34 cellular contexts compared by ENCODE assay signal in the genomic region with DNA sequence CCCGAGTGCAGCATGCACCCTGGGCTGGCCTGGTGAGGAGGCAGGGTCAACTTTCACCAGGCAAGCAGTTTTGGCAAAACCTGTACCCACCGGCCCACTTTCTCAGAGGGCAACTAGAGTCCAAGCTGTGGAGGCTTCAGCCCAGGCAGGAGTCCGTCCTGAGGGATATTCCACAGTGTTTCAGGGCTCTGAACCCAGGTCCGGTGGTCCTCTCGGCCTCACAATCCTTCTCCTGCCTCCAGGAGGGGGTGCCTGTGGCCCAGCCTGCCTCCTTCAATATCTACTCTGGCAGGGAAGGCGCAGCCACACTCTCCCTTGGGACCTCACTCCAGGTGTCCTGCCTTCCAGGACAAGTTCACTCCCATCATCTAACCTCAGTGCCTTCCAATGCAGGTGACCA. TPM values are rescaled to one million over a fixed set of nuclear protein-coding genes. Genes with fewer than 3 reads are reported as not detected.
"Had no signal": no experiment of that assay in that cellular context is flagged by ENCODE, and none has a peak within 500 bp of the region (broad histone marks: within the 10 kb centered on the region; RNA-seq: fewer than 3 reads in every experiment).

No MANE protein-coding gene starts in this region.

- H3K4me3 Mint-ChIP-seq: naive B cell; naive thymus-derived CD8-positive, alpha-beta T cell; natural killer cell treated with Interleukin-12 subunit alpha and Interleukin-12 subunit beta and Interleukin-15 and Interleukin-18, amount 100 ng/mL, for 72 hours; nephron progenitor cell; neural crest cell; stimulated activated effector memory CD8-positive, alpha-beta T cell treated with anti-CD3 and anti-CD28 coated beads, Interleukin-12 subunit alpha, Interleukin-12 subunit beta, amount 100 ng/mL, for 72 hours; stimulated activated naive B cell treated with anti-CD40 and anti-IgM and Interleukin-4, amounts not matched to agents 10 μg/mL and 1 μg/mL and 100 μg/mL, for 72 hours; stimulated activated naive CD8-positive, alpha-beta T cell treated with anti-CD3 and anti-CD28 coated beads, Interleukin-15, Interleukin-2, amounts not matched to agents 100 ng/mL and 50 ng/mL, for 24 hours had no signal

- H3K27me3 ChIP-seq: neutrophil, pancreas, right lobe of liver, stomach, thyroid gland, tibial nerve, upper lobe of left lung, uterus had no signal

- H3K36me3 ChIP-seq: neutrophil, pancreas, right lobe of liver, stomach, thoracic aorta, thyroid gland, tibial nerve, upper lobe of left lung, uterus had no signal

- H3K27ac ChIP-seq: neutrophil, pancreas, psoas muscle, right lobe of liver, skin epidermis, stomach, thoracic aorta, thyroid gland, tibial nerve, uterus had no signal

- DNase-seq: naive B cell; naive thymus-derived CD8-positive, alpha-beta T cell; nephron progenitor cell; nucleus accumbens; pancreas; right lobe of liver; stimulated activated CD4-positive, alpha-beta T cell treated with anti-CD3 and anti-CD28 coated beads, Interleukin-15, amount 100 ng/mL, for 24 hours; stimulated activated CD4-positive, alpha-beta T cell treated with anti-CD3 and anti-CD28 coated beads, Interleukin-2, amount 100 ng/mL, for 24 hours; stimulated activated CD4-positive, alpha-beta T cell treated with anti-CD3 and anti-CD28 coated beads, Interleukin-2, amount 100 ng/mL, for 48 hours; stimulated activated CD4-positive, alpha-beta T cell treated with anti-CD3 and anti-CD28 coated beads, Interleukin-4, amount 100 ng/mL, for 24 hours; stimulated activated naive B cell treated with anti-CD40 and anti-IgM and Interleukin-4, amounts not matched to agents 10 μg/mL and 1 μg/mL and 100 μg/mL, for 72 hours; stimulated activated naive CD4-positive, alpha-beta T cell treated with Interleukin-2 at 50 U/mL for 16 hours; stomach; trophoblast cell; uterus had no signal

- H3K27ac Mint-ChIP-seq: natural killer cell treated with Interleukin-12 subunit alpha and Interleukin-12 subunit beta and Interleukin-15 and Interleukin-18, amount 100 ng/mL, for 72 hours; nephron progenitor cell; progenitor cell of endocrine pancreas; stimulated activated effector memory CD8-positive, alpha-beta T cell treated with anti-CD3 and anti-CD28 coated beads, Interleukin-12 subunit alpha, Interleukin-12 subunit beta, amount 100 ng/mL, for 72 hours; stimulated activated naive B cell treated with anti-CD40 and anti-IgM and Interleukin-4, amounts not matched to agents 10 μg/mL and 1 μg/mL and 100 μg/mL, for 72 hours; stimulated activated naive CD8-positive, alpha-beta T cell treated with anti-CD3 and anti-CD28 coated beads, Interleukin-15, Interleukin-2, amounts not matched to agents 100 ng/mL and 50 ng/mL, for 24 hours had no signal

- H3K9me3 Mint-ChIP-seq: naive B cell; naive thymus-derived CD8-positive, alpha-beta T cell; natural killer cell treated with Interleukin-12 subunit alpha and Interleukin-12 subunit beta and Interleukin-15 and Interleukin-18, amount 100 ng/mL, for 72 hours; neural crest cell; stimulated activated effector memory CD8-positive, alpha-beta T cell treated with anti-CD3 and anti-CD28 coated beads, Interleukin-12 subunit alpha, Interleukin-12 subunit beta, amount 100 ng/mL, for 72 hours; stimulated activated naive B cell treated with anti-CD40 and anti-IgM and Interleukin-4, amounts not matched to agents 10 μg/mL and 1 μg/mL and 100 μg/mL, for 72 hours; stimulated activated naive CD8-positive, alpha-beta T cell treated with anti-CD3 and anti-CD28 coated beads, Interleukin-15, Interleukin-2, amounts not matched to agents 100 ng/mL and 50 ng/mL, for 24 hours had no signal

- H3K36me3 Mint-ChIP-seq: naive B cell; naive thymus-derived CD8-positive, alpha-beta T cell; natural killer cell treated with Interleukin-12 subunit alpha and Interleukin-12 subunit beta and Interleukin-15 and Interleukin-18, amount 100 ng/mL, for 72 hours; stimulated activated effector memory CD8-positive, alpha-beta T cell treated with anti-CD3 and anti-CD28 coated beads, Interleukin-12 subunit alpha, Interleukin-12 subunit beta, amount 100 ng/mL, for 72 hours; stimulated activated naive B cell treated with anti-CD40 and anti-IgM and Interleukin-4, amounts not matched to agents 10 μg/mL and 1 μg/mL and 100 μg/mL, for 72 hours had no signal

- H3K4me1 ChIP-seq: right lobe of liver, tibial nerve, uterus had no signal

- H3K9me3 ChIP-seq: neutrophil, pancreas, psoas muscle, right lobe of liver, stomach, thoracic aorta, thyroid gland, upper lobe of left lung, uterus had no signal

- H3K4me1 Mint-ChIP-seq: neural crest cell; stimulated activated naive B cell treated with anti-CD40 and anti-IgM and Interleukin-4, amounts not matched to agents 10 μg/mL and 1 μg/mL and 100 μg/mL, for 72 hours had no signal

- H3K27me3 Mint-ChIP-seq: naive thymus-derived CD8-positive, alpha-beta T cell had no signal

- ATAC-seq: naive thymus-derived CD8-positive, alpha-beta T cell; natural killer cell treated with Interleukin-12 subunit alpha and Interleukin-12 subunit beta and Interleukin-15 and Interleukin-18, amount 100 ng/mL, for 72 hours; pancreas; psoas muscle; right cardiac atrium; right lobe of liver; stimulated activated effector memory CD8-positive, alpha-beta T cell treated with anti-CD3 and anti-CD28 coated beads, Interleukin-12 subunit alpha, Interleukin-12 subunit beta, amount 100 ng/mL, for 72 hours; stimulated activated naive B cell treated with anti-CD40 and anti-IgM and Interleukin-4, amounts not matched to agents 10 μg/mL and 1 μg/mL and 100 μg/mL, for 72 hours had no signal

- H3K4me3 ChIP-seq: pancreas, psoas muscle, right lobe of liver, smooth muscle cell, stomach, thoracic aorta, thyroid gland, tibial nerve, upper lobe of left lung, uterus had no signal

RNA-seq across cellular contexts. Expression of gene PLA2G4E, which starts 3.9 kb away (rescaled TPM):
- total RNA-seq: naive thymus-derived CD8-positive, alpha-beta T cell; natural killer cell treated with Interleukin-12 subunit alpha and Interleukin-12 subunit beta and Interleukin-15 and Interleukin-18, amount 100 ng/mL, for 72 hours; neural crest cell; osteocyte; progenitor cell of endocrine pancreas; renal cortical epithelial cell; right lobe of liver; stomach; subcutaneous adipose tissue; temporal lobe; thoracic aorta; thyroid gland; tibial nerve; urinary bladder; uterus had no signal
- polyA plus RNA-seq: naive thymus-derived CD8-positive, alpha-beta T cell; smooth muscle cell had no signal
